In genomic region chr4:53608649-53609048, GRCh38 we compare ENCODE assay signal across 18 cellular contexts. TPM values are rescaled to one million over a fixed set of nuclear protein-coding genes. Genes with fewer than 3 reads are reported as not detected.
"Had no signal": no experiment of that assay in that cellular context is flagged by ENCODE, and none has a peak within 500 bp of the region (broad histone marks: within the 10 kb centered on the region; RNA-seq: fewer than 3 reads in every experiment).

No MANE protein-coding gene starts in this region.

- H3K27me3 ChIP-seq: cardiac muscle cell, hepatocyte, thyroid gland had no signal

- DNase-seq: activated CD4-positive, alpha-beta T cell treated with anti-CD3 and anti-CD28 coated beads for 1 hour; activated CD4-positive, alpha-beta T cell treated with anti-CD3 and anti-CD28 coated beads, Interleukin-2, amount 50 U/mL, for 4 hours; activated gamma-delta T cell treated with Interleukin-2 at 50 U/mL for 16 hours; amygdala; dermis blood vessel endothelial cell; effector memory CD4-positive, alpha-beta T cell; foreskin fibroblast; naive B cell; retina; stimulated activated CD8-positive, alpha-beta memory T cell treated with anti-CD3 and anti-CD28 coated beads, Interleukin-4, amount 100 ng/mL, for 48 hours; stimulated activated naive CD4-positive, alpha-beta T cell; thyroid gland; WERI-Rb-1 had no signal

- H3K36me3 ChIP-seq: cardiac muscle cell, thyroid gland, WERI-Rb-1 had no signal

- H3K27ac ChIP-seq: cardiac muscle cell, hepatocyte, thyroid gland, WERI-Rb-1 had no signal

- H3K4me1 ChIP-seq: thyroid gland had no signal

- H3K4me3 ChIP-seq: cardiac muscle cell, hepatocyte, thyroid gland had no signal

RNA-seq across cellular contexts. Expression of gene LNX1, which starts 17.4 kb away (rescaled TPM):
- total RNA-seq: activated CD8-positive, alpha-beta memory T cell treated with anti-CD3 and anti-CD28 coated beads for 36 hours; mononuclear cell; neural crest cell had no signal
